Comparison of ENCODE assay signal across 1 cellular context in the genomic region with DNA sequence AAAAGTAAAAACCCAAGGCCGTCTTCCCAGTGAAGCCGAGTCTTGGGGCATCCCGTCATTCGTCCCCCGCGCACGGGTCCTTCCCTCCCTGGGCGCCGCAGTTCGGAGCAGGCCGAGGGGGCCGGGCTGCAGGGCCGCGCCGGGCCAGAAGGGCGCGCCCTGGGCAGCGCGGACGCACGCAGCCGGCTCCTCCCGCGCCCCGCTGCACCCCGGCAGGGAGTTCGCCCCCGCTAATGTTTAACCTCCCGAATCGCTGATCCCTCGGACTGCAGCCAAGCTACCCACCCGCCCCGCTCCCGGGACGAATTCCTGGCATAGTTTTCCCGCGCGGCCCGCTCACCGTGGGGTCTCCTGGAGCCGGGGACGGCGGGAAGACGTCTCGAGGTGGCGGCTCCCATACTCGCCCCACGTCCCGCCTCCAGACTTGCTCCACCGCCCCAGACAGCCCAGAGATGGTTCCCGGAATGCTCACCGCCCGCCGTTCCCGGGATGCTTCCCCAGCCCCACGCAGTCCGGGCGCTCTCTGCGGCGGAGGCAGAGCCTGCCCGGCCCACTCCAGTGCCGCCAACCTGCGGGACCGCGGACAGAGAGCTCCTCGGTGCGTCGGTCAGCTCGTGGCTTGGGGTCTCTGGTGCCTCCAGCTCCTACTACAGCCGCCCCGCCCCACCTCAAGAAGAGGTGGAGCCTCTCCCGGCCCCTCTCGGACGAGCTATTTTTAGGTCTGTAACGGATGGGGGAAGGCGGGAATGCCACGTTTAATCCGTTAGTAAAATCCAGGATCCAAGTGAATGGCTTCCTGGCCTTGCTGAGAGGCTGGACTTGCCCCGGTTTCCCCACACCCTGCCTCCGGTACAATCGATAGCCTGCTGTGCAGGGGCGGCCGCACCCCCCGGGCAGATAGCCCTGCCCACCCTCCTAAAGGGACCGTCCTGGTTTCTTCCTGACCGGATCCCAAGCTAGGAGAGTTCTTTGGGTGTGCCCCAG.
A peak's percentile ranks its signal among the peaks of the same experiment; 100 is the strongest.
TF ChIP-seq lines count a peak whose summit lies in the region.

A gene with protein sequence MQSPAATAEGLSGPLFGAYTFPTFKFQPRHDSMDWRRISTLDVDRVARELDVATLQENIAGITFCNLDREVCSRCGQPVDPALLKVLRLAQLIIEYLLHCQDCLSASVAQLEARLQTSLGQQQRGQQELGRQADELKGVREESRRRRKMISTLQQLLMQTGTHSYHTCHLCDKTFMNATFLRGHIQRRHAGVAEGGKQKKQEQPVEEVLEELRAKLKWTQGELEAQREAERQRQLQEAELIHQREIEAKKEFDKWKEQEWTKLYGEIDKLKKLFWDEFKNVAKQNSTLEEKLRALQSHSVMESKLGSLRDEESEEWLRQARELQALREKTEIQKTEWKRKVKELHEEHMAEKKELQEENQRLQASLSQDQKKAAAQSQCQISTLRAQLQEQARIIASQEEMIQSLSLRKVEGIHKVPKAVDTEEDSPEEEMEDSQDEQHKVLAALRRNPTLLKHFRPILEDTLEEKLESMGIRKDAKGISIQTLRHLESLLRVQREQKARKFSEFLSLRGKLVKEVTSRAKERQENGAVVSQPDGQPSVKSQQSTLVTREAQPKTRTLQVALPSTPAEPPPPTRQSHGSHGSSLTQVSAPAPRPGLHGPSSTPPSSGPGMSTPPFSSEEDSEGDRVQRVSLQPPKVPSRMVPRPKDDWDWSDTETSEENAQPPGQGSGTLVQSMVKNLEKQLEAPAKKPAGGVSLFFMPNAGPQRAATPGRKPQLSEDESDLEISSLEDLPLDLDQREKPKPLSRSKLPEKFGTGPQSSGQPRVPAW (minus strand): TSS at position 621 of the 984 bp plus-strand sequence. CDS start 11,637 bp downstream, outside the sequence.

TF ChIP-seq in GM12878, 131 proteins besides CTCF, POLR2A, EP300 and RAD21 (continued from another document):
- TF ChIP-seq MYB (IDR thresholded peaks at IDR 0.05; ENCODE audit: borderline replicate concordance, low read depth, low read length): no peak
- 0 out of 2 replicates have a peak, but pooled peaks have one; percentile 24 for TF ChIP-seq LARP7 (IDR thresholded peaks at IDR 0.05)
- no peak for TF ChIP-seq CREB1 (IDR thresholded peaks at IDR 0.05; ENCODE audit: low read depth)
- TF ChIP-seq, protein P1, sequence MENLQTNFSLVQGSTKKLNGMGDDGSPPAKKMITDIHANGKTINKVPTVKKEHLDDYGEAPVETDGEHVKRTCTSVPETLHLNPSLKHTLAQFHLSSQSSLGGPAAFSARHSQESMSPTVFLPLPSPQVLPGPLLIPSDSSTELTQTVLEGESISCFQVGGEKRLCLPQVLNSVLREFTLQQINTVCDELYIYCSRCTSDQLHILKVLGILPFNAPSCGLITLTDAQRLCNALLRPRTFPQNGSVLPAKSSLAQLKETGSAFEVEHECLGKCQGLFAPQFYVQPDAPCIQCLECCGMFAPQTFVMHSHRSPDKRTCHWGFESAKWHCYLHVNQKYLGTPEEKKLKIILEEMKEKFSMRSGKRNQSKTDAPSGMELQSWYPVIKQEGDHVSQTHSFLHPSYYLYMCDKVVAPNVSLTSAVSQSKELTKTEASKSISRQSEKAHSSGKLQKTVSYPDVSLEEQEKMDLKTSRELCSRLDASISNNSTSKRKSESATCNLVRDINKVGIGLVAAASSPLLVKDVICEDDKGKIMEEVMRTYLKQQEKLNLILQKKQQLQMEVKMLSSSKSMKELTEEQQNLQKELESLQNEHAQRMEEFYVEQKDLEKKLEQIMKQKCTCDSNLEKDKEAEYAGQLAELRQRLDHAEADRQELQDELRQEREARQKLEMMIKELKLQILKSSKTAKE (IDR thresholded peaks at IDR 0.05; ENCODE audit: low read depth, poor library complexity, severe bottlenecking): no peak
- TF ChIP-seq, protein P2, sequence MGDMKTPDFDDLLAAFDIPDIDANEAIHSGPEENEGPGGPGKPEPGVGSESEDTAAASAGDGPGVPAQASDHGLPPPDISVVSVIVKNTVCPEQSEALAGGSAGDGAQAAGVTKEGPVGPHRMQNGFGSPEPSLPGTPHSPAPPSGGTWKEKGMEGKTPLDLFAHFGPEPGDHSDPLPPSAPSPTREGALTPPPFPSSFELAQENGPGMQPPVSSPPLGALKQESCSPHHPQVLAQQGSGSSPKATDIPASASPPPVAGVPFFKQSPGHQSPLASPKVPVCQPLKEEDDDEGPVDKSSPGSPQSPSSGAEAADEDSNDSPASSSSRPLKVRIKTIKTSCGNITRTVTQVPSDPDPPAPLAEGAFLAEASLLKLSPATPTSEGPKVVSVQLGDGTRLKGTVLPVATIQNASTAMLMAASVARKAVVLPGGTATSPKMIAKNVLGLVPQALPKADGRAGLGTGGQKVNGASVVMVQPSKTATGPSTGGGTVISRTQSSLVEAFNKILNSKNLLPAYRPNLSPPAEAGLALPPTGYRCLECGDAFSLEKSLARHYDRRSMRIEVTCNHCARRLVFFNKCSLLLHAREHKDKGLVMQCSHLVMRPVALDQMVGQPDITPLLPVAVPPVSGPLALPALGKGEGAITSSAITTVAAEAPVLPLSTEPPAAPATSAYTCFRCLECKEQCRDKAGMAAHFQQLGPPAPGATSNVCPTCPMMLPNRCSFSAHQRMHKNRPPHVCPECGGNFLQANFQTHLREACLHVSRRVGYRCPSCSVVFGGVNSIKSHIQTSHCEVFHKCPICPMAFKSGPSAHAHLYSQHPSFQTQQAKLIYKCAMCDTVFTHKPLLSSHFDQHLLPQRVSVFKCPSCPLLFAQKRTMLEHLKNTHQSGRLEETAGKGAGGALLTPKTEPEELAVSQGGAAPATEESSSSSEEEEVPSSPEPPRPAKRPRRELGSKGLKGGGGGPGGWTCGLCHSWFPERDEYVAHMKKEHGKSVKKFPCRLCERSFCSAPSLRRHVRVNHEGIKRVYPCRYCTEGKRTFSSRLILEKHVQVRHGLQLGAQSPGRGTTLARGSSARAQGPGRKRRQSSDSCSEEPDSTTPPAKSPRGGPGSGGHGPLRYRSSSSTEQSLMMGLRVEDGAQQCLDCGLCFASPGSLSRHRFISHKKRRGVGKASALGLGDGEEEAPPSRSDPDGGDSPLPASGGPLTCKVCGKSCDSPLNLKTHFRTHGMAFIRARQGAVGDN (IDR thresholded peaks at IDR 0.05): no peak
- TF ChIP-seq, protein P3, sequence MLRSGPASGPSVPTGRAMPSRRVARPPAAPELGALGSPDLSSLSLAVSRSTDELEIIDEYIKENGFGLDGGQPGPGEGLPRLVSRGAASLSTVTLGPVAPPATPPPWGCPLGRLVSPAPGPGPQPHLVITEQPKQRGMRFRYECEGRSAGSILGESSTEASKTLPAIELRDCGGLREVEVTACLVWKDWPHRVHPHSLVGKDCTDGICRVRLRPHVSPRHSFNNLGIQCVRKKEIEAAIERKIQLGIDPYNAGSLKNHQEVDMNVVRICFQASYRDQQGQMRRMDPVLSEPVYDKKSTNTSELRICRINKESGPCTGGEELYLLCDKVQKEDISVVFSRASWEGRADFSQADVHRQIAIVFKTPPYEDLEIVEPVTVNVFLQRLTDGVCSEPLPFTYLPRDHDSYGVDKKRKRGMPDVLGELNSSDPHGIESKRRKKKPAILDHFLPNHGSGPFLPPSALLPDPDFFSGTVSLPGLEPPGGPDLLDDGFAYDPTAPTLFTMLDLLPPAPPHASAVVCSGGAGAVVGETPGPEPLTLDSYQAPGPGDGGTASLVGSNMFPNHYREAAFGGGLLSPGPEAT (IDR thresholded peaks at IDR 0.05; ENCODE audit: low read depth): no peak
- peak; percentile 24 for TF ChIP-seq HDAC6 (IDR thresholded peaks at IDR 0.05; ENCODE audit: unreplicated experiment)
- TF ChIP-seq, protein P4, sequence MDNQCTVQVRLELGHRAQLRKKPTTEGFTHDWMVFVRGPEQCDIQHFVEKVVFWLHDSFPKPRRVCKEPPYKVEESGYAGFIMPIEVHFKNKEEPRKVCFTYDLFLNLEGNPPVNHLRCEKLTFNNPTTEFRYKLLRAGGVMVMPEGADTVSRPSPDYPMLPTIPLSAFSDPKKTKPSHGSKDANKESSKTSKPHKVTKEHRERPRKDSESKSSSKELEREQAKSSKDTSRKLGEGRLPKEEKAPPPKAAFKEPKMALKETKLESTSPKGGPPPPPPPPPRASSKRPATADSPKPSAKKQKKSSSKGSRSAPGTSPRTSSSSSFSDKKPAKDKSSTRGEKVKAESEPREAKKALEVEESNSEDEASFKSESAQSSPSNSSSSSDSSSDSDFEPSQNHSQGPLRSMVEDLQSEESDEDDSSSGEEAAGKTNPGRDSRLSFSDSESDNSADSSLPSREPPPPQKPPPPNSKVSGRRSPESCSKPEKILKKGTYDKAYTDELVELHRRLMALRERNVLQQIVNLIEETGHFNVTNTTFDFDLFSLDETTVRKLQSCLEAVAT (IDR thresholded peaks at IDR 0.05): no peak
- TF ChIP-seq, protein P5, sequence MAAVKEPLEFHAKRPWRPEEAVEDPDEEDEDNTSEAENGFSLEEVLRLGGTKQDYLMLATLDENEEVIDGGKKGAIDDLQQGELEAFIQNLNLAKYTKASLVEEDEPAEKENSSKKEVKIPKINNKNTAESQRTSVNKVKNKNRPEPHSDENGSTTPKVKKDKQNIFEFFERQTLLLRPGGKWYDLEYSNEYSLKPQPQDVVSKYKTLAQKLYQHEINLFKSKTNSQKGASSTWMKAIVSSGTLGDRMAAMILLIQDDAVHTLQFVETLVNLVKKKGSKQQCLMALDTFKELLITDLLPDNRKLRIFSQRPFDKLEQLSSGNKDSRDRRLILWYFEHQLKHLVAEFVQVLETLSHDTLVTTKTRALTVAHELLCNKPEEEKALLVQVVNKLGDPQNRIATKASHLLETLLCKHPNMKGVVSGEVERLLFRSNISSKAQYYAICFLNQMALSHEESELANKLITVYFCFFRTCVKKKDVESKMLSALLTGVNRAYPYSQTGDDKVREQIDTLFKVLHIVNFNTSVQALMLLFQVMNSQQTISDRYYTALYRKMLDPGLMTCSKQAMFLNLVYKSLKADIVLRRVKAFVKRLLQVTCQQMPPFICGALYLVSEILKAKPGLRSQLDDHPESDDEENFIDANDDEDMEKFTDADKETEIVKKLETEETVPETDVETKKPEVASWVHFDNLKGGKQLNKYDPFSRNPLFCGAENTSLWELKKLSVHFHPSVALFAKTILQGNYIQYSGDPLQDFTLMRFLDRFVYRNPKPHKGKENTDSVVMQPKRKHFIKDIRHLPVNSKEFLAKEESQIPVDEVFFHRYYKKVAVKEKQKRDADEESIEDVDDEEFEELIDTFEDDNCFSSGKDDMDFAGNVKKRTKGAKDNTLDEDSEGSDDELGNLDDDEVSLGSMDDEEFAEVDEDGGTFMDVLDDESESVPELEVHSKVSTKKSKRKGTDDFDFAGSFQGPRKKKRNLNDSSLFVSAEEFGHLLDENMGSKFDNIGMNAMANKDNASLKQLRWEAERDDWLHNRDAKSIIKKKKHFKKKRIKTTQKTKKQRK (IDR thresholded peaks at IDR 0.05; ENCODE audit: low read depth, low read length): no peak
- TF ChIP-seq RUNX3 (IDR thresholded peaks at IDR 0.05; ENCODE audit: low read length): no peak
